1 cellular context compared by ENCODE assay signal in genomic region chr12:124532947-124533346, GRCh38.
TF ChIP-seq lines count a peak whose summit lies in the region.

No MANE protein-coding gene starts in this region.

TF ChIP-seq in GM23338, 12 proteins besides CTCF, POLR2A, EP300 and RAD21:
- TF ChIP-seq STAT1 (IDR thresholded peaks at IDR 0.05; ENCODE audit: unreplicated experiment) (no peak), EZH2 (IDR thresholded peaks at IDR 0.05; ENCODE audit: low read depth, unreplicated experiment) (no peak), EZH2phosphoT487 (IDR thresholded peaks at IDR 0.05; ENCODE audit: unreplicated experiment) (no peak), POLR2AphosphoS5 (IDR thresholded peaks at IDR 0.05; ENCODE audit: low read depth) (no peak), ZNF331 (CRISPR knock-in tag; IDR thresholded peaks at IDR 0.05; ENCODE audit: low read depth) (no peak), REST (IDR thresholded peaks at IDR 0.05; ENCODE audit: unreplicated experiment) (no peak), ZNF114 (CRISPR knock-in tag; IDR thresholded peaks at IDR 0.05) (no peak), JUNB (IDR thresholded peaks at IDR 0.05; ENCODE audit: unreplicated experiment) (no peak), NANOG (IDR thresholded peaks at IDR 0.05; ENCODE audit: borderline replicate concordance) (no peak), CREB1 (CRISPR knock-in tag; IDR thresholded peaks at IDR 0.05; ENCODE audit: low read depth) (no peak)
- TF ChIP-seq, protein P1, sequence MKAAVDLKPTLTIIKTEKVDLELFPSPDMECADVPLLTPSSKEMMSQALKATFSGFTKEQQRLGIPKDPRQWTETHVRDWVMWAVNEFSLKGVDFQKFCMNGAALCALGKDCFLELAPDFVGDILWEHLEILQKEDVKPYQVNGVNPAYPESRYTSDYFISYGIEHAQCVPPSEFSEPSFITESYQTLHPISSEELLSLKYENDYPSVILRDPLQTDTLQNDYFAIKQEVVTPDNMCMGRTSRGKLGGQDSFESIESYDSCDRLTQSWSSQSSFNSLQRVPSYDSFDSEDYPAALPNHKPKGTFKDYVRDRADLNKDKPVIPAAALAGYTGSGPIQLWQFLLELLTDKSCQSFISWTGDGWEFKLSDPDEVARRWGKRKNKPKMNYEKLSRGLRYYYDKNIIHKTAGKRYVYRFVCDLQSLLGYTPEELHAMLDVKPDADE (IDR thresholded peaks at IDR 0.05), result no peak
- TF ChIP-seq, protein P2, sequence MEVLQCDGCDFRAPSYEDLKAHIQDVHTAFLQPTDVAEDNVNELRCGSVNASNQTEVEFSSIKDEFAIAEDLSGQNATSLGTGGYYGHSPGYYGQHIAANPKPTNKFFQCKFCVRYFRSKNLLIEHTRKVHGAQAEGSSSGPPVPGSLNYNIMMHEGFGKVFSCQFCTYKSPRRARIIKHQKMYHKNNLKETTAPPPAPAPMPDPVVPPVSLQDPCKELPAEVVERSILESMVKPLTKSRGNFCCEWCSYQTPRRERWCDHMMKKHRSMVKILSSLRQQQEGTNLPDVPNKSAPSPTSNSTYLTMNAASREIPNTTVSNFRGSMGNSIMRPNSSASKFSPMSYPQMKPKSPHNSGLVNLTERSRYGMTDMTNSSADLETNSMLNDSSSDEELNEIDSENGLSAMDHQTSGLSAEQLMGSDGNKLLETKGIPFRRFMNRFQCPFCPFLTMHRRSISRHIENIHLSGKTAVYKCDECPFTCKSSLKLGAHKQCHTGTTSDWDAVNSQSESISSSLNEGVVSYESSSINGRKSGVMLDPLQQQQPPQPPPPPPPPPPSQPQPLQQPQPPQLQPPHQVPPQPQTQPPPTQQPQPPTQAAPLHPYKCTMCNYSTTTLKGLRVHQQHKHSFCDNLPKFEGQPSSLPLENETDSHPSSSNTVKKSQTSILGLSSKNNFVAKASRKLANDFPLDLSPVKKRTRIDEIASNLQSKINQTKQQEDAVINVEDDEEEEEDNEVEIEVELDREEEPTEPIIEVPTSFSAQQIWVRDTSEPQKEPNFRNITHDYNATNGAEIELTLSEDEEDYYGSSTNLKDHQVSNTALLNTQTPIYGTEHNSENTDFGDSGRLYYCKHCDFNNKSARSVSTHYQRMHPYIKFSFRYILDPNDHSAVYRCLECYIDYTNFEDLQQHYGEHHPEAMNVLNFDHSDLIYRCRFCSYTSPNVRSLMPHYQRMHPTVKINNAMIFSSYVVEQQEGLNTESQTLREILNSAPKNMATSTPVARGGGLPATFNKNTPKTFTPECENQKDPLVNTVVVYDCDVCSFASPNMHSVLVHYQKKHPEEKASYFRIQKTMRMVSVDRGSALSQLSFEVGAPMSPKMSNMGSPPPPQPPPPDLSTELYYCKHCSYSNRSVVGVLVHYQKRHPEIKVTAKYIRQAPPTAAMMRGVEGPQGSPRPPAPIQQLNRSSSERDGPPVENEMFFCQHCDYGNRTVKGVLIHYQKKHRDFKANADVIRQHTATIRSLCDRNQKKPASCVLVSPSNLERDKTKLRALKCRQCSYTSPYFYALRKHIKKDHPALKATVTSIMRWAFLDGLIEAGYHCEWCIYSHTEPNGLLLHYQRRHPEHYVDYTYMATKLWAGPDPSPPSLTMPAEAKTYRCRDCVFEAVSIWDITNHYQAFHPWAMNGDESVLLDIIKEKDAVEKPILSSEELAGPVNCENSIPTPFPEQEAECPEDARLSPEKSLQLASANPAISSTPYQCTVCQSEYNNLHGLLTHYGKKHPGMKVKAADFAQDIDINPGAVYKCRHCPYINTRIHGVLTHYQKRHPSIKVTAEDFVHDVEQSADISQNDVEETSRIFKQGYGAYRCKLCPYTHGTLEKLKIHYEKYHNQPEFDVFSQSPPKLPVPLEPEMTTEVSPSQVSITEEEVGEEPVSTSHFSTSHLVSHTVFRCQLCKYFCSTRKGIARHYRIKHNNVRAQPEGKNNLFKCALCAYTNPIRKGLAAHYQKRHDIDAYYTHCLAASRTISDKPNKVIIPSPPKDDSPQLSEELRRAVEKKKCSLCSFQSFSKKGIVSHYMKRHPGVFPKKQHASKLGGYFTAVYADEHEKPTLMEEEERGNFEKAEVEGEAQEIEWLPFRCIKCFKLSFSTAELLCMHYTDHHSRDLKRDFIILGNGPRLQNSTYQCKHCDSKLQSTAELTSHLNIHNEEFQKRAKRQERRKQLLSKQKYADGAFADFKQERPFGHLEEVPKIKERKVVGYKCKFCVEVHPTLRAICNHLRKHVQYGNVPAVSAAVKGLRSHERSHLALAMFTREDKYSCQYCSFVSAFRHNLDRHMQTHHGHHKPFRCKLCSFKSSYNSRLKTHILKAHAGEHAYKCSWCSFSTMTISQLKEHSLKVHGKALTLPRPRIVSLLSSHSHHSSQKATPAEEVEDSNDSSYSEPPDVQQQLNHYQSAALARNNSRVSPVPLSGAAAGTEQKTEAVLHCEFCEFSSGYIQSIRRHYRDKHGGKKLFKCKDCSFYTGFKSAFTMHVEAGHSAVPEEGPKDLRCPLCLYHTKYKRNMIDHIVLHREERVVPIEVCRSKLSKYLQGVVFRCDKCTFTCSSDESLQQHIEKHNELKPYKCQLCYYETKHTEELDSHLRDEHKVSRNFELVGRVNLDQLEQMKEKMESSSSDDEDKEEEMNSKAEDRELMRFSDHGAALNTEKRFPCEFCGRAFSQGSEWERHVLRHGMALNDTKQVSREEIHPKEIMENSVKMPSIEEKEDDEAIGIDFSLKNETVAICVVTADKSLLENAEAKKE (CRISPR knock-in tag; IDR thresholded peaks at IDR 0.05), result no peak
